In the genomic region with DNA sequence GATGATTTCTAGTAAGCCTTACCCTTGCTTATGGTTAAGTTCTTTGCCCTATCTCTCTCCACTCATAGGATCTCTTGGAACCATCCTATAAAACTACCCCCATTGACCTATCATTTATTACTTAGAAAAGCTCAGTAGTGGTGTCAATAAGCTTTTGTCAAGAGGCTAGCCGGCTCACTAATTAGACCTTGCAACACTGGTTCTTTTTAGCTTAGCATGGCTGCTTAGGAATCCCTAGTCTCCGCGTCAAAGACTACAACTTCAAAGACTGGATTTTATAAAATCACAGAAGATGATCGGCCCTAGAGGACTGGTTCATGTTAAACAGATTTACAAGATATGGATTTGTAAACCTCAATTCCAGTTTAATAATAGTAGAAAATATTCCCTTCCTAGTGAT, we compare ENCODE assay signal across 1 cellular context.
TF ChIP-seq lines count a peak whose summit lies in the region.

No MANE protein-coding gene starts in this region.

TF ChIP-seq in IMR-90, 13 proteins besides CTCF, POLR2A, EP300 and RAD21:
- TF ChIP-seq FOS (IDR thresholded peaks at IDR 0.05; ENCODE audit: low read depth, low read length) = no peak
- no peak for TF ChIP-seq BHLHE40 (IDR thresholded peaks at IDR 0.05; ENCODE audit: low read depth, low read length)
- no peak for TF ChIP-seq CHD1 (IDR thresholded peaks at IDR 0.05; ENCODE audit: low read depth, low read length)
- TF ChIP-seq, protein P1, sequence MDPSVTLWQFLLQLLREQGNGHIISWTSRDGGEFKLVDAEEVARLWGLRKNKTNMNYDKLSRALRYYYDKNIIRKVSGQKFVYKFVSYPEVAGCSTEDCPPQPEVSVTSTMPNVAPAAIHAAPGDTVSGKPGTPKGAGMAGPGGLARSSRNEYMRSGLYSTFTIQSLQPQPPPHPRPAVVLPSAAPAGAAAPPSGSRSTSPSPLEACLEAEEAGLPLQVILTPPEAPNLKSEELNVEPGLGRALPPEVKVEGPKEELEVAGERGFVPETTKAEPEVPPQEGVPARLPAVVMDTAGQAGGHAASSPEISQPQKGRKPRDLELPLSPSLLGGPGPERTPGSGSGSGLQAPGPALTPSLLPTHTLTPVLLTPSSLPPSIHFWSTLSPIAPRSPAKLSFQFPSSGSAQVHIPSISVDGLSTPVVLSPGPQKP (IDR thresholded peaks at IDR 0.05; ENCODE audit: borderline replicate concordance, low read depth, low read length) = no peak
- no peak for TF ChIP-seq MXI1 (IDR thresholded peaks at IDR 0.05; ENCODE audit: borderline replicate concordance, low read depth, low read length)
- TF ChIP-seq RFX5 (IDR thresholded peaks at IDR 0.05; ENCODE audit: low read depth, low read length) = no peak
- no peak for TF ChIP-seq SMC3 (IDR thresholded peaks at IDR 0.05; ENCODE audit: low read depth, low read length)
